ENCODE assay signal across 10 cellular contexts in genomic region chr3:37922721-37923575, GRCh38.
DNase-seq lines count a peak whose midpoint lies in the region; ATAC-seq, FAIRE-seq and TF ChIP-seq lines count a peak whose summit lies in the region.
"Had no signal": no experiment of that assay in that cellular context is flagged by ENCODE, and none has a peak within 500 bp of the region (broad histone marks: within the 10 kb centered on the region; RNA-seq: fewer than 3 reads in every experiment).

No MANE protein-coding gene starts in this region.

- H3K27me3 ChIP-seq in heart right ventricle, result no peaks in the 10 kb centered on the region

- H3K9me3 ChIP-seq in heart right ventricle, result no peaks in the 10 kb centered on the region

- no peaks in the 10 kb centered on the region for H3K36me3 Mint-ChIP-seq in activated CD8-positive, alpha-beta T cell treated with anti-CD3 and anti-CD28 coated beads, Interleukin-2, amount 10 ng/mL, durations not matched to agents 7 days and 5 days (ENCODE audit: low read depth)

- peak overlapping the region; percentile 23 to 75 (median 66) for H3K27ac ChIP-seq in heart right ventricle

- POLR2A ChIA-PET in activated CD8-positive, alpha-beta T cell treated with anti-CD3 and anti-CD28 coated beads, Interleukin-2, amount 10 ng/mL, durations not matched to agents 7 days and 5 days (lab: Charles Lee), result no interaction called here

- no peak overlapping the region for H3K27ac Mint-ChIP-seq in activated CD8-positive, alpha-beta T cell treated with anti-CD3 and anti-CD28 coated beads, Interleukin-2, amount 10 ng/mL, durations not matched to agents 7 days and 5 days
- H3K27ac Mint-ChIP-seq: activated B cell treated with CpG ODN at 0.5 μM for 24 hours had no signal

- FAIRE-seq in urothelium cell line (lab: Jason Lieb, UNC), result no peak

- H3K27me3 Mint-ChIP-seq in activated CD8-positive, alpha-beta T cell treated with anti-CD3 and anti-CD28 coated beads, Interleukin-2, amount 10 ng/mL, durations not matched to agents 7 days and 5 days (ENCODE audit: low read depth), result peaks cover 12% of the 10 kb centered on the region
- H3K27me3 Mint-ChIP-seq: activated B cell treated with CpG ODN at 0.5 μM for 24 hours had no signal

- peaks cover 14% of the 10 kb centered on the region for H3K4me1 Mint-ChIP-seq in activated CD8-positive, alpha-beta T cell treated with anti-CD3 and anti-CD28 coated beads, Interleukin-2, amount 10 ng/mL, durations not matched to agents 7 days and 5 days (ENCODE audit: low read depth)
- H3K4me1 Mint-ChIP-seq: activated B cell treated with CpG ODN at 0.5 μM for 24 hours had no signal

- H3K36me3 ChIP-seq in heart right ventricle, result no peaks in the 10 kb centered on the region

- TF ChIP-seq CTCF in heart right ventricle (IDR thresholded peaks at IDR 0.05), result peak in 1 of 9 donors; percentile 8

- 38 to 41% methylated on average over 5 of the region's 5 CpGs for WGBS in heart right ventricle, 2 donors

- no peak overlapping the region for H3K4me3 ChIP-seq in heart right ventricle

- H3K4me3 Mint-ChIP-seq in activated CD8-positive, alpha-beta T cell treated with anti-CD3 and anti-CD28 coated beads, Interleukin-2, amount 10 ng/mL, durations not matched to agents 7 days and 5 days, result no peak overlapping the region
- H3K4me3 Mint-ChIP-seq: activated B cell treated with CpG ODN at 0.5 μM for 24 hours had no signal

- DNase-seq in GF-D8 (lab: John Stamatoyannopoulos, UW), result peak; percentile 85
- no peak for DNase-seq in activated CD8-positive, alpha-beta T cell treated with anti-CD3 and anti-CD28 coated beads, Interleukin-2, amount 10 ng/mL, durations not matched to agents 7 days and 5 days
- DNase-seq in heart right ventricle, result peak in 1 of 2 donors; percentile 47
- DNase-seq in putamen (ENCODE audit: low spot score), result peak; percentile 72
- no peak for DNase-seq in GM19238 (ENCODE audit: insufficient read length, low spot score)
- no peak for DNase-seq in hepatic stellate cell (ENCODE audit: low spot score)
- DNase-seq in urothelium cell line (ENCODE audit: low spot score), result no peak
- DNase-seq: activated B cell treated with CpG ODN at 0.5 μM for 24 hours, NCI-H1105 treated with DMSO at 0.1 percent for 48 hours had no signal

- H3K9me3 Mint-ChIP-seq in activated CD8-positive, alpha-beta T cell treated with anti-CD3 and anti-CD28 coated beads, Interleukin-2, amount 10 ng/mL, durations not matched to agents 7 days and 5 days (ENCODE audit: insufficient read depth), result no peaks in the 10 kb centered on the region
- H3K9me3 Mint-ChIP-seq: activated B cell treated with CpG ODN at 0.5 μM for 24 hours had no signal

- ATAC-seq in activated CD8-positive, alpha-beta T cell treated with anti-CD3 and anti-CD28 coated beads, Interleukin-2, amount 10 ng/mL, durations not matched to agents 7 days and 5 days, result peak; percentile 42
- peak; percentile 37 to 89 (median 72) for ATAC-seq in heart right ventricle
- ATAC-seq in GM21717 (IDR thresholded peaks at IDR 0.05; ENCODE audit: unreplicated experiment), result no peak

- intact Hi-C loops in heart right ventricle (cut with DNase I), result no loop called here

- peaks cover 18 to 84% (median 71%) of the 10 kb centered on the region in 9 donors for H3K4me1 ChIP-seq in heart right ventricle

- CTCF ChIA-PET in activated CD8-positive, alpha-beta T cell treated with anti-CD3 and anti-CD28 coated beads, Interleukin-2, amount 10 ng/mL, durations not matched to agents 7 days and 5 days (lab: Charles Lee), result interaction anchor here (1.0 to 4.0 kb wide), 7 partner anchors 13 to 67 kb away, joined by 3 to 16 read pairs (median 4); no protein-coding TSS in a partner anchor

Comparison
In these comparisons a context has a peak if more than half of its experiments do, and no peak if none do; other contexts are left out.
1. DNase-seq: peak in GF-D8 (single experiment) and putamen (single experiment); none in activated CD8-positive, alpha-beta T cell treated with anti-CD3 and anti-CD28 coated beads, Interleukin-2, amount 10 ng/mL, durations not matched to agents 7 days and 5 days (single experiment), GM19238 (single experiment), hepatic stellate cell (single experiment) and urothelium cell line (single experiment).